In the genomic region with DNA sequence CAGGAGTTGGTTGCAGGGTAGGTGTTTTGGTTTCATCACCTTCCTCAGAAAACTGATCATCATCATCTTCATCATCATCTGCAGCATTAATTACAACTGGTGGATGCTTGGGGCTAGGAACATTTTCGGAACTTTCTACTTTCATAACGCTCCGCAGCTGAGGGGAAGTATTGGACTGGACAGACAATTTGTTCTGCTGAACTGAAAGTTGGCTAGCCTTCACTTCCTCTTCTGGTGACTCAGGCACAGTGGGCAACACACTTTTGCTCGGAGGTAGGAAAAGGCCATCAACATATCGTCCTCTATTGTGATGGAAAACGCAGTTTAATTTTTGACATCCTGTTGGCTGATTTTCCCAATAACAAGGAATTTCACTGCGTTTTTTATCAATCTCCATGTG, we compare ENCODE assay signal across 5 cellular contexts. TPM values are rescaled to one million over a fixed set of nuclear protein-coding genes. Genes with fewer than 3 reads are reported as not detected.
"Had no signal": no experiment of that assay in that cellular context is flagged by ENCODE, and none has a peak within 500 bp of the region (broad histone marks: within the 10 kb centered on the region; RNA-seq: fewer than 3 reads in every experiment).

No MANE protein-coding gene starts in this region.

RNA-seq across cellular contexts. Expression of a gene that starts 1.4 kb away (rescaled TPM):
- total RNA-seq: LHCN-M2, MCF 10A, NCI-H460, PC-9, SJCRH30 had no signal
